9 cellular contexts compared by ENCODE assay signal in the genomic region with DNA sequence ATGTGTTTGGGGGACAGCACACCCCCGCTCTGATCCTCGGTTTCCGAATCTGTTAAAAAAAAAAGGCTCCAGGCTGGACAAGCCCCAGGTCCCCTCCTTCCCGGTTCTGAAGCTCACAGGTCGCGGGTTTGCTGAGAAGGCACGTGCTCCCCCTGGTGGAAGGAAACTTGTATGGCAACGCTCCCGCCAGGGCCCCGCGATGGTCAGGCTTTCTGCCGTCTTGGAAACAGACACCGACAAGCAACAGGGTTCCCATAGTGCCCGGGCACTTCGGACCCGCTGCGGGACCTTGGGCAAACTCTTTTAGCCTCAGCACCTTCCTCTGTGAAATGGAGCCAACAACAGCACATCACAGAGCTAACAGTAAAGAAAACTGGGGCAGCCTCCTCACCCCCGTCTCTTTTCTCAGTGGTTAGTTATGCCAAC.
DNase-seq lines count a peak whose midpoint lies in the region; ATAC-seq and TF ChIP-seq lines count a peak whose summit lies in the region.
"Had no signal": no experiment of that assay in that cellular context is flagged by ENCODE, and none has a peak within 500 bp of the region (broad histone marks: within the 10 kb centered on the region; RNA-seq: fewer than 3 reads in every experiment).

No MANE protein-coding gene starts in this region.

- H3K4me3 ChIP-seq in colonic mucosa: no peak overlapping the region
- H3K4me3 ChIP-seq in right lobe of liver: no peak overlapping the region
- H3K4me3 ChIP-seq: skin epidermis had no signal

- H3K27me3 ChIP-seq in H9 (ENCODE audit: insufficient read depth, low read length): no peaks in the 10 kb centered on the region; the same call in 1 of the 2 replicates
- peaks cover 12% of the 10 kb centered on the region for H3K27me3 ChIP-seq in colonic mucosa
- peaks cover 0 to 5% of the 10 kb centered on the region in 2 donors for H3K27me3 ChIP-seq in right lobe of liver

- peaks cover 4% of the 10 kb centered on the region for H4K20me1 ChIP-seq in H9 (ENCODE audit: control insufficient read depth, insufficient read depth, insufficient read length)

- H3K36me3 Mint-ChIP-seq in H9 (ENCODE audit: insufficient read depth in 1 of 3, low read depth in 3 of 3): no peaks in the 10 kb centered on the region
- no peaks in the 10 kb centered on the region for H3K36me3 Mint-ChIP-seq in activated CD4-positive, alpha-beta T cell treated with anti-CD3 and anti-CD28 coated beads, Interleukin-2, amount 10 ng/mL, durations not matched to agents 24 days and 14 days (ENCODE audit: low read depth)

- no peak overlapping the region for H3K4me2 ChIP-seq in H9 (ENCODE audit: insufficient read depth, insufficient read length, low read length)

- H4K5ac ChIP-seq in H9 (ENCODE audit: insufficient read length, low read depth, low read length): peak overlapping the region; percentile 89

- H3K27ac ChIP-seq in H9 (ENCODE audit: insufficient read length, low read depth, low read length) (no peak overlapping the region), colonic mucosa (no peak overlapping the region), right lobe of liver (no peak overlapping the region)
- H3K27ac ChIP-seq: skin epidermis had no signal

- peaks cover 2% of the 10 kb centered on the region; the same call in 1 of the 2 replicates for H3K79me2 ChIP-seq in H9 (ENCODE audit: insufficient read depth, low read length)

- no peak overlapping the region for H4K91ac ChIP-seq in H9 (ENCODE audit: insufficient read length, low read depth, low read length)

- H3K9me3 ChIP-seq in H9 (ENCODE audit: control insufficient read depth, low read depth, low read length) (no peaks in the 10 kb centered on the region), colonic mucosa (no peaks in the 10 kb centered on the region), right lobe of liver (no peaks in the 10 kb centered on the region)

- peaks cover 53% of the 10 kb centered on the region for H3K27me3 Mint-ChIP-seq in H9 (ENCODE audit: low read depth)
- peaks cover 20% of the 10 kb centered on the region for H3K27me3 Mint-ChIP-seq in activated CD4-positive, alpha-beta T cell treated with anti-CD3 and anti-CD28 coated beads, Interleukin-2, amount 10 ng/mL, durations not matched to agents 24 days and 14 days

- H2BK12ac ChIP-seq in H9 (ENCODE audit: insufficient read length, low read depth, low read length): no peak overlapping the region

- H3K4me1 ChIP-seq in H9 (ENCODE audit: insufficient read depth, low read length) (peaks cover 4% of the 10 kb centered on the region; the same call in 1 of the 2 replicates), colonic mucosa (no peaks in the 10 kb centered on the region), right lobe of liver (no peaks in the 10 kb centered on the region)

- H3K4me3 Mint-ChIP-seq in H9: no peak overlapping the region
- H3K4me3 Mint-ChIP-seq in activated CD4-positive, alpha-beta T cell treated with anti-CD3 and anti-CD28 coated beads, Interleukin-2, amount 10 ng/mL, durations not matched to agents 24 days and 14 days: no peak overlapping the region

- no peak overlapping the region for H3K14ac ChIP-seq in H9 (ENCODE audit: insufficient read depth, low read length)

- H3K23ac ChIP-seq in H9 (ENCODE audit: insufficient read length, low read depth, low read length): no peak overlapping the region

- H3K23me2 ChIP-seq in H9 (ENCODE audit: insufficient read length, low read depth, low read length, poor library complexity, severe bottlenecking): peaks cover 4% of the 10 kb centered on the region

- TF ChIP-seq CTCF in H9 (conservative IDR thresholded peaks at IDR 0.05): peak; percentile 90
- TF ChIP-seq CTCF in colonic mucosa (IDR thresholded peaks at IDR 0.05): peak; percentile 88
- TF ChIP-seq CTCF in right lobe of liver (IDR thresholded peaks at IDR 0.05): peak; percentile 61 to 91 (median 86)

- H3K9me3 Mint-ChIP-seq in H9: peaks cover 0 to 5% of the 10 kb centered on the region in 2 experiments; a peak in 1 of 5 replicates
- H3K9me3 Mint-ChIP-seq in activated CD4-positive, alpha-beta T cell treated with anti-CD3 and anti-CD28 coated beads, Interleukin-2, amount 10 ng/mL, durations not matched to agents 24 days and 14 days: no peaks in the 10 kb centered on the region

- DNase-seq in AG08395 (ENCODE audit: low spot score): peak; percentile 83
- peak; percentile 94 for DNase-seq in H9
- peak; percentile 60 to 91 for DNase-seq in NCI-H524 (lab: John Stamatoyannopoulos, UW)
- peak; percentile 90 for DNase-seq in activated CD4-positive, alpha-beta T cell treated with anti-CD3 and anti-CD28 coated beads, Interleukin-2, amount 10 ng/mL, durations not matched to agents 24 days and 14 days
- peak; percentile 67 for DNase-seq in colonic mucosa
- DNase-seq in right lobe of liver: peak; percentile 69 to 76 (median 74)
- peak; percentile 35 to 47 (median 43) for DNase-seq in stimulated activated CD4-positive, alpha-beta T cell treated with anti-CD3 and anti-CD28 coated beads, TNF-alpha, amount 100 ng/mL, for 4 hours (ENCODE audit: low read depth in 3 of 3)

- H2BK120ac ChIP-seq in H9 (ENCODE audit: low read depth, low read length, poor library complexity, severe bottlenecking): no peak overlapping the region

- no peak overlapping the region for H3K4ac ChIP-seq in H9 (ENCODE audit: low read depth, low read length)

- H3K27ac Mint-ChIP-seq in H9: no peak overlapping the region
- no peak overlapping the region for H3K27ac Mint-ChIP-seq in activated CD4-positive, alpha-beta T cell treated with anti-CD3 and anti-CD28 coated beads, Interleukin-2, amount 10 ng/mL, durations not matched to agents 24 days and 14 days

- H3K79me1 ChIP-seq in H9 (ENCODE audit: insufficient read depth, low read depth, low read length, poor library complexity, severe bottlenecking): no peaks in the 10 kb centered on the region

- no peak overlapping the region for H3K56ac ChIP-seq in H9 (ENCODE audit: insufficient read length, low read depth, low read length)

- no peak overlapping the region for H4K8ac ChIP-seq in H9 (replicated peaks; ENCODE audit: insufficient read length, low read depth, low read length)

- H2BK5ac ChIP-seq in H9 (ENCODE audit: insufficient read length, low read length): no peak overlapping the region

- no peak for TF ChIP-seq POLR2A in right lobe of liver (IDR thresholded peaks at IDR 0.05)

- ATAC-seq in right lobe of liver (peak; percentile 62 to 75 (median 74)), HG03139 (IDR thresholded peaks at IDR 0.05; ENCODE audit: unreplicated experiment) (no peak)

- WGBS in H9 (ENCODE audit: extremely low coverage, insufficient read length, low lambda C conversion rate): no CpG with 5 or more reads among the region's 18 CpGs
- WGBS in right lobe of liver (ENCODE audit: insufficient coverage, low coverage, low lambda C conversion rate, missing lambda C conversion rate): 36% methylated on average over 2 of the region's 18 CpGs

- H3K18ac ChIP-seq in H9 (ENCODE audit: insufficient read length, low read depth, low read length): no peak overlapping the region

- no peak overlapping the region for H2AFZ ChIP-seq in H9 (ENCODE audit: low read length)

- no peak overlapping the region for H2AK5ac ChIP-seq in H9 (ENCODE audit: insufficient read length, low read length)

- intact Hi-C loops in activated CD4-positive, alpha-beta T cell treated with anti-CD3 and anti-CD28 coated beads, Interleukin-2, amount 10 ng/mL, durations not matched to agents 24 days and 14 days (cut with micrococcal nuclease): loop anchor here (5.0 kb wide), 1 partner anchor 325 kb away; no protein-coding TSS in a partner anchor
- intact Hi-C loops in colonic mucosa (cut with DNase I): loop anchor here (2.0 kb wide), 3 partner anchors 203 to 345 kb away; no protein-coding TSS in a partner anchor
- intact Hi-C loops in right lobe of liver (cut with DNase I): loop anchor here in 1 of 2 donors (5.0 kb wide), 1 partner anchor 205 kb away; no protein-coding TSS in a partner anchor

- H3T11ph ChIP-seq in H9 (ENCODE audit: low read length): no peak overlapping the region

- H2BK20ac ChIP-seq in H9 (ENCODE audit: low read depth, low read length, poor library complexity, severe bottlenecking): no peak overlapping the region

- H2BK15ac ChIP-seq in H9 (ENCODE audit: low read depth, low read length): no peak overlapping the region

- H3K36me3 ChIP-seq in colonic mucosa: no peaks in the 10 kb centered on the region
- no peaks in the 10 kb centered on the region for H3K36me3 ChIP-seq in right lobe of liver

- no peaks in the 10 kb centered on the region for H3K4me1 Mint-ChIP-seq in H9
- H3K4me1 Mint-ChIP-seq in activated CD4-positive, alpha-beta T cell treated with anti-CD3 and anti-CD28 coated beads, Interleukin-2, amount 10 ng/mL, durations not matched to agents 24 days and 14 days: no peaks in the 10 kb centered on the region

- H3K9ac ChIP-seq in H9 (ENCODE audit: extremely low read depth, insufficient read length, low read length) (no peak overlapping the region), colonic mucosa (ENCODE audit: low read depth in 2 of 2, low read length in 2 of 2) (no peak overlapping the region)

Comparison
In these comparisons a context has a peak if more than half of its experiments do, and no peak if none do; other contexts are left out.
1. DNase-seq: peak in every context shown above with its lines; median percentile 94 in H9; 90 in activated CD4-positive, alpha-beta T cell treated with anti-CD3 and anti-CD28 coated beads, Interleukin-2, amount 10 ng/mL, durations not matched to agents 24 days and 14 days; 83 in AG08395; 76 in NCI-H524; 74 in right lobe of liver; 67 in colonic mucosa; 43 in stimulated activated CD4-positive, alpha-beta T cell treated with anti-CD3 and anti-CD28 coated beads, TNF-alpha, amount 100 ng/mL, for 4 hours.